17 cellular contexts compared by ENCODE assay signal in genomic region chr12:130070017-130070653, GRCh38.
DNase-seq lines count a peak whose midpoint lies in the region; ATAC-seq, FAIRE-seq and TF ChIP-seq lines count a peak whose summit lies in the region.
"Had no signal": no experiment of that assay in that cellular context is flagged by ENCODE, and none has a peak within 500 bp of the region (broad histone marks: within the 10 kb centered on the region; RNA-seq: fewer than 3 reads in every experiment).

No MANE protein-coding gene starts in this region.

- H3K27ac ChIP-seq in A549 (no peak overlapping the region), neuronal stem cell (replicated peaks; ENCODE audit: low read length) (no peak overlapping the region)
- H3K27ac ChIP-seq: prostate gland had no signal

- no peaks in the 10 kb centered on the region; the same call in 2 of the 3 replicates for H3K9me3 ChIP-seq in A549
- H3K9me3 ChIP-seq in neuronal stem cell (replicated peaks in 1 of 2; ENCODE audit: control insufficient read depth in 2 of 2, insufficient read depth in 1 of 2, low read depth in 1 of 2, low read length in 2 of 2): no peaks in the 10 kb centered on the region
- H3K9me3 ChIP-seq: prostate gland, tibial nerve had no signal

- H3K4me3 Mint-ChIP-seq in HFFc6: no peak overlapping the region

- POLR2A ChIA-PET in A549 (lab: Yijun Ruan, JAX): no interaction called here

- H3K18ac ChIP-seq in neuronal stem cell (ENCODE audit: low read length): peak overlapping the region; percentile 30

- FAIRE-seq in A549 (lab: Jason Lieb, UNC): no peak

- H2BK15ac ChIP-seq in neuronal stem cell (ENCODE audit: low read length): no peak overlapping the region

- CTCF ChIA-PET in A549 (lab: Yijun Ruan, JAX): no interaction called here

- no peak overlapping the region for H2BK12ac ChIP-seq in neuronal stem cell (ENCODE audit: low read length)

- no peak overlapping the region for H3K4ac ChIP-seq in neuronal stem cell (ENCODE audit: low read length)

- peaks cover 3% of the 10 kb centered on the region; the same call in 1 of the 2 replicates for H3K36me3 Mint-ChIP-seq in HFFc6 (ENCODE audit: low read depth)

- TF ChIP-seq RAD21 in A549 (conservative IDR thresholded peaks at IDR 0.05 in 1 of 2, IDR thresholded peaks at IDR 0.05 in 1 of 2): no peak

- H3K4me1 Mint-ChIP-seq in HFFc6 (ENCODE audit: low read depth): no peaks in the 10 kb centered on the region

- TF ChIP-seq EP300 in A549 (IDR thresholded peaks at IDR 0.05): no peak

- TF ChIP-seq CTCF in A549 (IDR thresholded peaks at IDR 0.05): no peak
- TF ChIP-seq CTCF in NB4 (IDR thresholded peaks at IDR 0.05; ENCODE audit: low read depth, low read length): no peak
- no peak for TF ChIP-seq CTCF in HFFc6 (IDR thresholded peaks at IDR 0.05)

- H3K4me2 ChIP-seq in A549 (no peak overlapping the region), neuronal stem cell (ENCODE audit: insufficient read depth, low read length, poor library complexity, severe bottlenecking) (no peak overlapping the region)

- WGBS in A549 (ENCODE audit: missing lambda C conversion rate): 42% methylated on average over 14 of the region's 24 CpGs
- WGBS in neuronal stem cell (ENCODE audit: extremely low coverage in 2 of 2, insufficient read length in 2 of 2, insufficient replicate concordance in 1 of 2), 2 donors: no CpG with 5 or more reads among the region's 24 CpGs

- H3K27me3 ChIP-seq in neuronal stem cell (ENCODE audit: control insufficient read depth in 3 of 3, insufficient read depth in 3 of 3, low read depth in 1 of 3, low read length in 3 of 3): peaks cover 0 to 2% (median 0%) of the 10 kb centered on the region in 3 experiments
- H3K27me3 ChIP-seq: tibial nerve had no signal

- H3K79me1 ChIP-seq in neuronal stem cell (ENCODE audit: low read depth, low read length): no peaks in the 10 kb centered on the region

- H3K4me1 ChIP-seq in A549 (no peaks in the 10 kb centered on the region), neuronal stem cell (ENCODE audit: control insufficient read depth in 2 of 2, insufficient read depth in 1 of 2, low read depth in 1 of 2, low read length in 2 of 2) (no peaks in the 10 kb centered on the region)
- H3K4me1 ChIP-seq: prostate gland had no signal

- H2BK5ac ChIP-seq in neuronal stem cell (ENCODE audit: low read length): no peak overlapping the region

- H4K8ac ChIP-seq in neuronal stem cell (ENCODE audit: low read depth, low read length): no peak overlapping the region

- H2AK5ac ChIP-seq in neuronal stem cell (ENCODE audit: low read depth, low read length): no peak overlapping the region

- H2BK120ac ChIP-seq in neuronal stem cell (ENCODE audit: low read depth, low read length): no peak overlapping the region

- no peak overlapping the region for H3K9ac ChIP-seq in neuronal stem cell (ENCODE audit: low read depth, low read length, poor library complexity)

- DNase-seq in A549 (ENCODE audit: low read depth in 1 of 2, low spot score in 1 of 2): peak in 1 of 2 experiments; percentile 30
- DNase-seq in NB4 (ENCODE audit: low read depth): peak; percentile 15
- DNase-seq in head of caudate nucleus: peak in 39 of 42 donors; percentile 12 to 78 (median 53)
- DNase-seq in neuronal stem cell (ENCODE audit: low spot score): no peak
- no peak for DNase-seq in NCI-H774 (lab: John Stamatoyannopoulos, UW)
- no peak for DNase-seq in HFFc6
- DNase-seq: activated CD4-positive, alpha-beta T cell treated with anti-CD3 and anti-CD28 coated beads for 48 hours; activated effector memory CD4-positive, alpha-beta T cell treated with Interleukin-2 at 50 U/mL for 16 hours; central memory CD4-positive, alpha-beta T cell; MM.1S; NCI-H69; SW 1271 had no signal

- H3K36me3 ChIP-seq in neuronal stem cell (replicated peaks in 1 of 2; ENCODE audit: control insufficient read depth in 2 of 2, insufficient read depth in 2 of 2, low read length in 2 of 2): no peaks in the 10 kb centered on the region
- H3K36me3 ChIP-seq: prostate gland, tibial nerve had no signal

- intact Hi-C loops in head of caudate nucleus (cut with DNase I): no loop called here

- peaks cover 1% of the 10 kb centered on the region for H3K27me3 Mint-ChIP-seq in HFFc6 (ENCODE audit: insufficient read depth)

- H3K9me3 Mint-ChIP-seq in HFFc6: peaks cover 77% of the 10 kb centered on the region

- no peak overlapping the region for H3K4me3 ChIP-seq in A549
- no peak overlapping the region for H3K4me3 ChIP-seq in NB4 (ENCODE audit: low read depth, low read length)
- no peak overlapping the region for H3K4me3 ChIP-seq in neuronal stem cell (ENCODE audit: low read length in 2 of 2)
- H3K4me3 ChIP-seq: lung, prostate gland had no signal

- H3K27ac Mint-ChIP-seq in HFFc6: no peak overlapping the region

- ATAC-seq in A549: peak in 1 of 2 experiments; percentile 33; a peak in 1 of 6 replicates
- no peak for ATAC-seq in GM18907 (IDR thresholded peaks at IDR 0.05; ENCODE audit: unreplicated experiment)
- no peak for ATAC-seq in GM19397 (IDR thresholded peaks at IDR 0.05; ENCODE audit: unreplicated experiment)

- H3K23ac ChIP-seq in neuronal stem cell (ENCODE audit: low read depth, low read length, poor library complexity): no peak overlapping the region

- H3K14ac ChIP-seq in neuronal stem cell (ENCODE audit: low read length): no peak overlapping the region

- TF ChIP-seq POLR2A in A549 (IDR thresholded peaks at IDR 0.05; ENCODE audit: low read length) (no peak), NB4 (IDR thresholded peaks at IDR 0.05; ENCODE audit: extremely low read depth, insufficient read length) (no peak)

- H2AFZ ChIP-seq in neuronal stem cell (ENCODE audit: low read length): peak overlapping the region; percentile 65

- no peak overlapping the region for H4K91ac ChIP-seq in neuronal stem cell (ENCODE audit: low read depth, low read length, poor library complexity)

TF ChIP-seq in A549, 52 proteins besides CTCF, POLR2A, EP300 and RAD21:
- TF ChIP-seq JUN (IDR thresholded peaks at IDR 0.05): no peak
- TF ChIP-seq ZSCAN20 (CRISPR knock-in tag; IDR thresholded peaks at IDR 0.05): no peak
- peak; percentile 46; the same call in 1 of the 2 replicates for TF ChIP-seq USF2 (IDR thresholded peaks at IDR 0.05)

Comparison
In these comparisons a context has a peak if more than half of its experiments do, and no peak if none do; other contexts are left out.
1. DNase-seq: peak in NB4 (single experiment) and head of caudate nucleus (39 of 42); none in neuronal stem cell (single experiment), NCI-H774 (single experiment) and HFFc6 (single experiment).